ENCODE assay signal across 12 cellular contexts in the genomic region with DNA sequence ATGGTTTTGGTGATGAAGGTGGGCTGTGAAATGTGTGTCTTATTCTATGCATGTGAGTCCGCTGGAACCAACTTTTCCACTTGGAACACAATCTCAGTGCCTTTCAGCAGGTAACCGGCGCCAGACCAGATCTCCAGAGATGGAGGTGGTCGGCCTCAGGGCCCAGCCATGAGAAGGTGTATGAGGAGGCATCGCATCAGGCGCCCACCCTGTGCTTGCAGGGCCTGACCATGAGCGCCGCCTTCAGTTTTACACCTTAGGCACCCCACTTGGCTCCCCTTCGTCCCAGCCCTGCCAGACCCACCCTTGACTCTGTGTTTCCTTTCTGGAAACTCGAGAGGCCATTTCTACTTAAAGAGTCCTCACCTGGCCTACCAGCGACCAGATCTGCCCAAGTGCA. TPM values are rescaled to one million over a fixed set of nuclear protein-coding genes. Genes with fewer than 3 reads are reported as not detected.
DNase-seq lines count a peak whose midpoint lies in the region; ATAC-seq and TF ChIP-seq lines count a peak whose summit lies in the region.
"Had no signal": no experiment of that assay in that cellular context is flagged by ENCODE, and none has a peak within 500 bp of the region (broad histone marks: within the 10 kb centered on the region; RNA-seq: fewer than 3 reads in every experiment).

No MANE protein-coding gene starts in this region.

- peak overlapping the region in 2 of 3 donors; percentile 93 to 99 for H3K27ac ChIP-seq in thyroid gland

- peaks cover 5 to 16% of the 10 kb centered on the region in 2 donors for H3K4me1 ChIP-seq in thyroid gland

- no peak overlapping the region for H3K4me3 ChIP-seq in thyroid gland (replicated peaks in 1 of 3)

- 73 to 75% methylated on average over 11 of the region's 11 CpGs for WGBS in thyroid gland, 2 donors

- no peak for TF ChIP-seq POLR2A in thyroid gland (IDR thresholded peaks at IDR 0.05)

- no peak overlapping the region for H3K4me3 Mint-ChIP-seq in activated CD8-positive, alpha-beta memory T cell treated with anti-CD3 and anti-CD28 coated beads, Interleukin-2, amount 10 ng/mL, durations not matched to agents 7 days and 5 days
- peak overlapping the region; percentile 0 for H3K4me3 Mint-ChIP-seq in MCF 10A (ENCODE audit: unreplicated experiment)
- peak overlapping the region in 8 of 10 donors; percentile 59 to 95 (median 90) for H3K4me3 Mint-ChIP-seq in naive thymus-derived CD8-positive, alpha-beta T cell

- ATAC-seq in activated CD8-positive, alpha-beta memory T cell treated with anti-CD3 and anti-CD28 coated beads, Interleukin-2, amount 10 ng/mL, durations not matched to agents 7 days and 5 days, result no peak
- ATAC-seq in naive thymus-derived CD8-positive, alpha-beta T cell, result no peak

- no peak for DNase-seq in activated CD8-positive, alpha-beta memory T cell treated with anti-CD3 and anti-CD28 coated beads, Interleukin-2, amount 10 ng/mL, durations not matched to agents 7 days and 5 days
- no peak for DNase-seq in activated CD8-positive, alpha-beta memory T cell treated with anti-CD3 and anti-CD28 coated beads for 24 hours
- DNase-seq in MCF 10A (ENCODE audit: unreplicated experiment) (no peak), thyroid gland (peak in 1 of 2 donors; percentile 14), NCI-H510A (lab: John Stamatoyannopoulos, UW) (no peak), GM03348 (ENCODE audit: low spot score) (no peak), NCI-H1105 (lab: John Stamatoyannopoulos, UW) (no peak)
- no peak for DNase-seq in naive thymus-derived CD8-positive, alpha-beta T cell
- DNase-seq: activated CD4-positive, CD25-positive, alpha-beta regulatory T cell treated with anti-CD3 and anti-CD28 coated beads, Interleukin-2, amount 50 U/mL, for 72 hours; EL; NCI-H446 treated with DMSO at 0.1 percent for 48 hours; Right ventricle myocardium superior had no signal

- no peaks in the 10 kb centered on the region for H3K27me3 ChIP-seq in thyroid gland

- BruUV-seq in MCF 10A (replicated peaks; lab: Mats Ljungman, UMichigan), result no TSS peak

- no peaks in the 10 kb centered on the region for H3K36me3 ChIP-seq in thyroid gland

- no peaks in the 10 kb centered on the region for H3K9me3 ChIP-seq in thyroid gland

- intact Hi-C loops in MCF 10A (cut with micrococcal nuclease), result loop anchor here (1.0 to 2.0 kb wide), 4 partner anchors 36 to 83 kb away; a partner anchor contains a TSS
- intact Hi-C loops in thyroid gland (cut with DNase I), result loop anchor here (5.0 to 10.0 kb wide), 2 partner anchors 47 to 65 kb away; a partner anchor contains a TSS

- CTCF ChIA-PET in activated CD8-positive, alpha-beta memory T cell treated with anti-CD3 and anti-CD28 coated beads, Interleukin-2, amount 10 ng/mL, durations not matched to agents 7 days and 5 days (lab: Charles Lee), result interaction anchor here (0.7 kb wide), 1 partner anchor 884 kb away, joined by 3 read pairs; no protein-coding TSS in a partner anchor
- CTCF ChIA-PET in MCF 10A (lab: Yijun Ruan, JAX), result interaction anchor here (1.1 to 2.7 kb wide), 4 partner anchors 12 to 85 kb away, joined by 3 to 12 read pairs (median 4); no protein-coding TSS in a partner anchor

- peaks cover 33% of the 10 kb centered on the region for H3K27me3 Mint-ChIP-seq in activated CD8-positive, alpha-beta memory T cell treated with anti-CD3 and anti-CD28 coated beads, Interleukin-2, amount 10 ng/mL, durations not matched to agents 7 days and 5 days
- no peaks in the 10 kb centered on the region for H3K27me3 Mint-ChIP-seq in MCF 10A (ENCODE audit: insufficient read depth, unreplicated experiment)
- no peaks in the 10 kb centered on the region for H3K27me3 Mint-ChIP-seq in naive thymus-derived CD8-positive, alpha-beta T cell

- no peak for TF ChIP-seq CTCF in MCF 10A (IDR thresholded peaks at IDR 0.05; ENCODE audit: unreplicated experiment)
- TF ChIP-seq CTCF in thyroid gland (IDR thresholded peaks at IDR 0.05), result no peak

- peaks cover 1% of the 10 kb centered on the region for H3K9me3 Mint-ChIP-seq in activated CD8-positive, alpha-beta memory T cell treated with anti-CD3 and anti-CD28 coated beads, Interleukin-2, amount 10 ng/mL, durations not matched to agents 7 days and 5 days (ENCODE audit: low read depth)
- H3K9me3 Mint-ChIP-seq in MCF 10A (ENCODE audit: unreplicated experiment), result no peaks in the 10 kb centered on the region
- peaks cover 0 to 7% (median 0%) of the 10 kb centered on the region in 9 donors for H3K9me3 Mint-ChIP-seq in naive thymus-derived CD8-positive, alpha-beta T cell

- peak overlapping the region; percentile 49 for H3K27ac Mint-ChIP-seq in activated CD8-positive, alpha-beta memory T cell treated with anti-CD3 and anti-CD28 coated beads, Interleukin-2, amount 10 ng/mL, durations not matched to agents 7 days and 5 days
- peak overlapping the region; percentile 99 for H3K27ac Mint-ChIP-seq in MCF 10A (ENCODE audit: low read depth, unreplicated experiment)
- peak overlapping the region in 8 of 10 donors; percentile 28 to 98 (median 97) for H3K27ac Mint-ChIP-seq in naive thymus-derived CD8-positive, alpha-beta T cell

- H3K36me3 Mint-ChIP-seq in activated CD8-positive, alpha-beta memory T cell treated with anti-CD3 and anti-CD28 coated beads, Interleukin-2, amount 10 ng/mL, durations not matched to agents 7 days and 5 days, result peaks cover 7% of the 10 kb centered on the region
- no peaks in the 10 kb centered on the region for H3K36me3 Mint-ChIP-seq in MCF 10A (ENCODE audit: insufficient read depth, unreplicated experiment)
- peaks cover 0 to 5% (median 0%) of the 10 kb centered on the region in 3 donors for H3K36me3 Mint-ChIP-seq in naive thymus-derived CD8-positive, alpha-beta T cell

- peaks cover 18% of the 10 kb centered on the region for H3K4me1 Mint-ChIP-seq in activated CD8-positive, alpha-beta memory T cell treated with anti-CD3 and anti-CD28 coated beads, Interleukin-2, amount 10 ng/mL, durations not matched to agents 7 days and 5 days
- H3K4me1 Mint-ChIP-seq in MCF 10A (ENCODE audit: insufficient read depth, unreplicated experiment), result peaks cover 16% of the 10 kb centered on the region
- peaks cover 6 to 14% (median 8%) of the 10 kb centered on the region in 4 donors for H3K4me1 Mint-ChIP-seq in naive thymus-derived CD8-positive, alpha-beta T cell

- POLR2A ChIA-PET in MCF 10A (lab: Yijun Ruan, JAX), result interaction anchor here (1.2 to 6.1 kb wide), 5 partner anchors 10 to 90 kb away, joined by 3 to 65 read pairs (median 10); a partner anchor contains a TSS
- POLR2A ChIA-PET in naive thymus-derived CD8-positive, alpha-beta T cell (lab: Charles Lee), result no interaction called here

RNA-seq across cellular contexts. Expression of a gene that starts 48.6 kb away (rescaled TPM):
- 10 to 100 TPM; 21.3 to 36.5 TPM for total RNA-seq in activated CD8-positive, alpha-beta memory T cell treated with anti-CD3 and anti-CD28 coated beads, Interleukin-2, amount 10 ng/mL, durations not matched to agents 7 days and 5 days
- total RNA-seq in MCF 10A (2022) (85.3 and 114 TPM in 2 replicates), thyroid gland (10 to 100 TPM in 3 of 4 donors, 1 to 10 TPM in 1; 9.2 to 21.2 (median 14.7) TPM)
- total RNA-seq in naive thymus-derived CD8-positive, alpha-beta T cell, result 1 to 10 TPM; 1.4 to 1.8 TPM
- not detected for polyA plus RNA-seq in naive thymus-derived CD8-positive, alpha-beta T cell

Comparison
In these comparisons a context has a peak if more than half of its experiments do, and no peak if none do; other contexts are left out.
1. H3K27ac Mint-ChIP-seq: peak in every context shown above with its lines; median percentile 99 in MCF 10A; 97 in naive thymus-derived CD8-positive, alpha-beta T cell; 49 in activated CD8-positive, alpha-beta memory T cell treated with anti-CD3 and anti-CD28 coated beads, Interleukin-2, amount 10 ng/mL, durations not matched to agents 7 days and 5 days.